9 cellular contexts compared by ENCODE assay signal in the genomic region with DNA sequence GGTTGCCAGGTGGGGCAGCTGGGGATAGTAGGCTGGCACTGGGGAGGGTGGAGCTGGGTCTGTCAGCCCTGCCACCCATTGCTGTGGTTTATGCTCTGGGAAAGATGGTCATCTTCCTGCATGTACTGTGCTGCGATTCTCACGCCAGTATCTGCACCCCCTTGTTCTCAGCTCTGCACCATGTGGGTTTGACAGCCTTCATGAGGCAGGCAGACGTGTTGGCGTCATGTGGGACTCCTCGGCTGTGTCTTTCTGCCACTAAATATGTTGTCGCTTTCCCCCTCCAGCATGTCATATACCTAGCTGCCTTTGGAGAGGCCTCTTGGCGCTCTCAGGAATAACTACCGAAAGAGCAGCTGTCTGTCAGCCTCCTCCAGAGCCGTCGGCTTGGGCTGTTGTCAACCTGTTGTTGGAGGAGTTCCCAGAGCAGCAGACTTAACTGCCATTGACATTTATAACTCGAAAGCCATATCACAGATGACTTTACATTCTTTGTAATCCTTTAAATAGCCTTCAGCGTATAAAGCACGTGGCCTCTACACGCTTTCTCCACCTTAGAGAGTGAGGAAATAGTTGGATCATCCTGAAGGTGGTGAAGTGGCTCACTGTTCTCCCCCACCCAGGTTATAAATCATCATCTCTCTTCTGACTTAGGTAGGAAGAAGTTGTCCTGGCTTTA.
A peak's percentile ranks its signal among the peaks of the same experiment; 100 is the strongest.
DNase-seq lines count a peak whose midpoint lies in the region; ATAC-seq lines count a peak whose summit lies in the region.
"Had no signal": no experiment of that assay in that cellular context is flagged by ENCODE, and none has a peak within 500 bp of the region (broad histone marks: within the 10 kb centered on the region; RNA-seq: fewer than 3 reads in every experiment).

No MANE protein-coding gene starts in this region.

- intact Hi-C loops in head of caudate nucleus (cut with DNase I), result no loop called here

- DNase-seq in HT-29 (ENCODE audit: low spot score) (peak; percentile 58), NCI-H510A treated with DMSO at 0.1 percent for 48 hours (lab: John Stamatoyannopoulos, UW) (peak; percentile 87), head of caudate nucleus (peak; percentile 14 to 86 (median 52)), putamen (ENCODE audit: low spot score) (peak; percentile 65), NCI-H1930 (lab: John Stamatoyannopoulos, UW) (no peak), NK-92 (lab: John Stamatoyannopoulos, UW; ENCODE audit: unreplicated experiment) (no peak), left lobe of liver (ENCODE audit: low spot score) (no peak)
- DNase-seq: NCI-H526 treated with DMSO at 0.1 percent for 48 hours had no signal

- ATAC-seq in left lobe of liver, result no peak
- ATAC-seq: stimulated activated effector memory CD8-positive, alpha-beta T cell treated with anti-CD3 and anti-CD28 coated beads, Interleukin-12 subunit alpha, Interleukin-12 subunit beta, amount 100 ng/mL, for 72 hours had no signal

Comparison
In these comparisons a context has a peak if more than half of its experiments do, and no peak if none do; other contexts are left out.
1. DNase-seq: peak in HT-29 (single experiment), NCI-H510A treated with DMSO at 0.1 percent for 48 hours (single experiment), head of caudate nucleus (42 of 42) and putamen (single experiment); none in NCI-H1930 (0 of 2), NK-92 (single experiment) and left lobe of liver (single experiment).